In genomic region chr20:58892932-58893224, GRCh38 we compare ENCODE assay signal across 2 cellular contexts.
TF ChIP-seq lines count a peak whose summit lies in the region.

No MANE protein-coding gene starts in this region.

TF ChIP-seq in IMR-90, 13 proteins besides CTCF, POLR2A, EP300 and RAD21:
- TF ChIP-seq, protein P1, sequence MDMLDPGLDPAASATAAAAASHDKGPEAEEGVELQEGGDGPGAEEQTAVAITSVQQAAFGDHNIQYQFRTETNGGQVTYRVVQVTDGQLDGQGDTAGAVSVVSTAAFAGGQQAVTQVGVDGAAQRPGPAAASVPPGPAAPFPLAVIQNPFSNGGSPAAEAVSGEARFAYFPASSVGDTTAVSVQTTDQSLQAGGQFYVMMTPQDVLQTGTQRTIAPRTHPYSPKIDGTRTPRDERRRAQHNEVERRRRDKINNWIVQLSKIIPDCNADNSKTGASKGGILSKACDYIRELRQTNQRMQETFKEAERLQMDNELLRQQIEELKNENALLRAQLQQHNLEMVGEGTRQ (IDR thresholded peaks at IDR 0.05; ENCODE audit: low read depth, low read length), result no peak

TF ChIP-seq in GM12878, 131 proteins besides CTCF, POLR2A, EP300 and RAD21:
- TF ChIP-seq ASH2L (IDR thresholded peaks at IDR 0.05; ENCODE audit: borderline replicate concordance, low read depth) (no peak), PML (IDR thresholded peaks at IDR 0.05; ENCODE audit: low read length) (no peak), TAF1 (IDR thresholded peaks at IDR 0.05; ENCODE audit: borderline replicate concordance, low read depth, low read length) (no peak), CEBPB (IDR thresholded peaks at IDR 0.05; ENCODE audit: borderline replicate concordance in 1 of 2, low read depth in 2 of 2, low read length in 2 of 2) (no peak), IKZF2 (IDR thresholded peaks at IDR 0.05) (no peak), MTA2 (IDR thresholded peaks at IDR 0.05; ENCODE audit: low read depth) (no peak), YY1 (IDR thresholded peaks at IDR 0.05; ENCODE audit: low read depth, low read length) (peak; percentile 73; the same call in 1 of the 2 replicates), EGR1 (IDR thresholded peaks at IDR 0.05; ENCODE audit: borderline replicate concordance in 1 of 2, low read depth in 2 of 2, low read length in 2 of 2) (no peak), JUND (IDR thresholded peaks at IDR 0.05; ENCODE audit: low read depth, low read length) (no peak), ELK1 (IDR thresholded peaks at IDR 0.05; ENCODE audit: low read depth, low read length) (no peak), MYC (IDR thresholded peaks at IDR 0.05; ENCODE audit: insufficient read depth, insufficient read length, insufficient replicate concordance, low read length, severe bottlenecking) (no peak), RBBP5 (conservative IDR thresholded peaks at IDR 0.05) (no peak), MEF2B (IDR thresholded peaks at IDR 0.05; ENCODE audit: partially characterized antibody, poor library complexity, severe bottlenecking) (no peak), MAX (IDR thresholded peaks at IDR 0.05; ENCODE audit: low read depth, low read length) (peak; percentile 1; the same call in 1 of the 2 replicates), CHD1 (IDR thresholded peaks at IDR 0.05; ENCODE audit: low read depth, low read length) (0 out of 2 replicates have a peak, but pooled peaks have one; percentile 37), ZNF384 (IDR thresholded peaks at IDR 0.05; ENCODE audit: borderline replicate concordance, low read depth, low read length) (peak; percentile 91)
- TF ChIP-seq, protein P2, sequence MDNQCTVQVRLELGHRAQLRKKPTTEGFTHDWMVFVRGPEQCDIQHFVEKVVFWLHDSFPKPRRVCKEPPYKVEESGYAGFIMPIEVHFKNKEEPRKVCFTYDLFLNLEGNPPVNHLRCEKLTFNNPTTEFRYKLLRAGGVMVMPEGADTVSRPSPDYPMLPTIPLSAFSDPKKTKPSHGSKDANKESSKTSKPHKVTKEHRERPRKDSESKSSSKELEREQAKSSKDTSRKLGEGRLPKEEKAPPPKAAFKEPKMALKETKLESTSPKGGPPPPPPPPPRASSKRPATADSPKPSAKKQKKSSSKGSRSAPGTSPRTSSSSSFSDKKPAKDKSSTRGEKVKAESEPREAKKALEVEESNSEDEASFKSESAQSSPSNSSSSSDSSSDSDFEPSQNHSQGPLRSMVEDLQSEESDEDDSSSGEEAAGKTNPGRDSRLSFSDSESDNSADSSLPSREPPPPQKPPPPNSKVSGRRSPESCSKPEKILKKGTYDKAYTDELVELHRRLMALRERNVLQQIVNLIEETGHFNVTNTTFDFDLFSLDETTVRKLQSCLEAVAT (IDR thresholded peaks at IDR 0.05), result no peak
- TF ChIP-seq, protein P3, sequence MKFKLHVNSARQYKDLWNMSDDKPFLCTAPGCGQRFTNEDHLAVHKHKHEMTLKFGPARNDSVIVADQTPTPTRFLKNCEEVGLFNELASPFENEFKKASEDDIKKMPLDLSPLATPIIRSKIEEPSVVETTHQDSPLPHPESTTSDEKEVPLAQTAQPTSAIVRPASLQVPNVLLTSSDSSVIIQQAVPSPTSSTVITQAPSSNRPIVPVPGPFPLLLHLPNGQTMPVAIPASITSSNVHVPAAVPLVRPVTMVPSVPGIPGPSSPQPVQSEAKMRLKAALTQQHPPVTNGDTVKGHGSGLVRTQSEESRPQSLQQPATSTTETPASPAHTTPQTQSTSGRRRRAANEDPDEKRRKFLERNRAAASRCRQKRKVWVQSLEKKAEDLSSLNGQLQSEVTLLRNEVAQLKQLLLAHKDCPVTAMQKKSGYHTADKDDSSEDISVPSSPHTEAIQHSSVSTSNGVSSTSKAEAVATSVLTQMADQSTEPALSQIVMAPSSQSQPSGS (IDR thresholded peaks at IDR 0.05; ENCODE audit: low read length), result 0 out of 2 replicates have a peak, but pooled peaks have one; percentile 22
- TF ChIP-seq, protein P1 (IDR thresholded peaks at IDR 0.05; ENCODE audit: borderline replicate concordance, low read depth, low read length), result no peak
- TF ChIP-seq, protein P4, sequence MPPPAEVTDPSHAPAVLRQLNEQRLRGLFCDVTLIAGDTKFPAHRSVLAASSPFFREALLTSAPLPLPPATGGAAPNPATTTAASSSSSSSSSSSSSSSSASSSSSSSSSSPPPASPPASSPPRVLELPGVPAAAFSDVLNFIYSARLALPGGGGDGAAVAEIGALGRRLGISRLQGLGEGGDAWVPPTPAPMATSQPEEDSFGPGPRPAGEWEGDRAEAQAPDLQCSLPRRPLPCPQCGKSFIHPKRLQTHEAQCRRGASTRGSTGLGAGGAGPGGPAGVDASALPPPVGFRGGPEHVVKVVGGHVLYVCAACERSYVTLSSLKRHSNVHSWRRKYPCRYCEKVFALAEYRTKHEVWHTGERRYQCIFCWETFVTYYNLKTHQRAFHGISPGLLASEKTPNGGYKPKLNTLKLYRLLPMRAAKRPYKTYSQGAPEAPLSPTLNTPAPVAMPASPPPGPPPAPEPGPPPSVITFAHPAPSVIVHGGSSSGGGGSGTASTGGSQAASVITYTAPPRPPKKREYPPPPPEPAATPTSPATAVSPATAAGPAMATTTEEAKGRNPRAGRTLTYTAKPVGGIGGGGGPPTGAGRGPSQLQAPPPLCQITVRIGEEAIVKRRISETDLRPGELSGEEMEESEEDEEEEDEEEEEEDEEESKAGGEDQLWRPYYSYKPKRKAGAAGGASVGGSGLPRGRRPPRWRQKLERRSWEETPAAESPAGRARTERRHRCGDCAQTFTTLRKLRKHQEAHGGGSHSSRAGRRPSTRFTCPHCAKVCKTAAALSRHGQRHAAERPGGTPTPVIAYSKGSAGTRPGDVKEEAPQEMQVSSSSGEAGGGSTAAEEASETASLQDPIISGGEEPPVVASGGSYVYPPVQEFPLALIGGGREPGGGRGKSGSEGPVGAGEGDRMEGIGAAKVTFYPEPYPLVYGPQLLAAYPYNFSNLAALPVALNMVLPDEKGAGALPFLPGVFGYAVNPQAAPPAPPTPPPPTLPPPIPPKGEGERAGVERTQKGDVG (CRISPR knock-in tag; IDR thresholded peaks at IDR 0.05), result no peak
TF ChIP-seq in GM12878: peak in this region for 5.
